1 cellular context compared by ENCODE assay signal in genomic region chr3:4807381-4808280, GRCh38.
TF ChIP-seq lines count a peak whose summit lies in the region.

No MANE protein-coding gene starts in this region.

TF ChIP-seq in HepG2, 621 proteins besides CTCF, POLR2A, EP300 and RAD21 (continued from another document):
- TF ChIP-seq, protein P1, sequence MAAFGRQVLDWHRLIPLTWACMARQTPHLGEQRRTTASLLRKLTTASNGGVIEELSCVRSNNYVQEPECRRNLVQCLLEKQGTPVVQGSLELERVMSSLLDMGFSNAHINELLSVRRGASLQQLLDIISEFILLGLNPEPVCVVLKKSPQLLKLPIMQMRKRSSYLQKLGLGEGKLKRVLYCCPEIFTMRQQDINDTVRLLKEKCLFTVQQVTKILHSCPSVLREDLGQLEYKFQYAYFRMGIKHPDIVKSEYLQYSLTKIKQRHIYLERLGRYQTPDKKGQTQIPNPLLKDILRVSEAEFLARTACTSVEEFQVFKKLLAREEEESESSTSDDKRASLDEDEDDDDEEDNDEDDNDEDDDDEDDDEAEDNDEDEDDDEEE (CRISPR knock-in tag; IDR thresholded peaks at IDR 0.05), result no peak
- TF ChIP-seq ZNF724P (CRISPR knock-in tag; IDR thresholded peaks at IDR 0.05; ENCODE audit: borderline replicate concordance) (no peak), SIN3A (IDR thresholded peaks at IDR 0.05; ENCODE audit: borderline replicate concordance, low read depth, low read length) (no peak), ZNF160 (CRISPR knock-in tag; IDR thresholded peaks at IDR 0.05) (no peak), U2AF2 (IDR thresholded peaks at IDR 0.05; ENCODE audit: low read depth, low read length) (no peak), ZKSCAN8 (CRISPR knock-in tag; IDR thresholded peaks at IDR 0.05; ENCODE audit: borderline replicate concordance) (no peak), TAF15 (IDR thresholded peaks at IDR 0.05; ENCODE audit: low read depth, low read length, poor library complexity, severe bottlenecking) (no peak), ZFP37 (CRISPR knock-in tag; IDR thresholded peaks at IDR 0.05; ENCODE audit: borderline replicate concordance) (no peak), ZNF124 (CRISPR knock-in tag; IDR thresholded peaks at IDR 0.05) (no peak), RAD51 (IDR thresholded peaks at IDR 0.05; ENCODE audit: borderline replicate concordance) (no peak), ZNF773 (CRISPR knock-in tag; IDR thresholded peaks at IDR 0.05; ENCODE audit: borderline replicate concordance) (no peak)
- TF ChIP-seq, protein P2, sequence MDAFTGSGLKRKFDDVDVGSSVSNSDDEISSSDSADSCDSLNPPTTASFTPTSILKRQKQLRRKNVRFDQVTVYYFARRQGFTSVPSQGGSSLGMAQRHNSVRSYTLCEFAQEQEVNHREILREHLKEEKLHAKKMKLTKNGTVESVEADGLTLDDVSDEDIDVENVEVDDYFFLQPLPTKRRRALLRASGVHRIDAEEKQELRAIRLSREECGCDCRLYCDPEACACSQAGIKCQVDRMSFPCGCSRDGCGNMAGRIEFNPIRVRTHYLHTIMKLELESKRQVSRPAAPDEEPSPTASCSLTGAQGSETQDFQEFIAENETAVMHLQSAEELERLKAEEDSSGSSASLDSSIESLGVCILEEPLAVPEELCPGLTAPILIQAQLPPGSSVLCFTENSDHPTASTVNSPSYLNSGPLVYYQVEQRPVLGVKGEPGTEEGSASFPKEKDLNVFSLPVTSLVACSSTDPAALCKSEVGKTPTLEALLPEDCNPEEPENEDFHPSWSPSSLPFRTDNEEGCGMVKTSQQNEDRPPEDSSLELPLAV (CRISPR knock-in tag; conservative IDR thresholded peaks at IDR 0.05; ENCODE audit: low read depth), result no peak
- TF ChIP-seq, protein P3, sequence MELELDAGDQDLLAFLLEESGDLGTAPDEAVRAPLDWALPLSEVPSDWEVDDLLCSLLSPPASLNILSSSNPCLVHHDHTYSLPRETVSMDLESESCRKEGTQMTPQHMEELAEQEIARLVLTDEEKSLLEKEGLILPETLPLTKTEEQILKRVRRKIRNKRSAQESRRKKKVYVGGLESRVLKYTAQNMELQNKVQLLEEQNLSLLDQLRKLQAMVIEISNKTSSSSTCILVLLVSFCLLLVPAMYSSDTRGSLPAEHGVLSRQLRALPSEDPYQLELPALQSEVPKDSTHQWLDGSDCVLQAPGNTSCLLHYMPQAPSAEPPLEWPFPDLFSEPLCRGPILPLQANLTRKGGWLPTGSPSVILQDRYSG (CRISPR knock-in tag; IDR thresholded peaks at IDR 0.05), result no peak
